ENCODE assay signal across 8 cellular contexts in the genomic region with DNA sequence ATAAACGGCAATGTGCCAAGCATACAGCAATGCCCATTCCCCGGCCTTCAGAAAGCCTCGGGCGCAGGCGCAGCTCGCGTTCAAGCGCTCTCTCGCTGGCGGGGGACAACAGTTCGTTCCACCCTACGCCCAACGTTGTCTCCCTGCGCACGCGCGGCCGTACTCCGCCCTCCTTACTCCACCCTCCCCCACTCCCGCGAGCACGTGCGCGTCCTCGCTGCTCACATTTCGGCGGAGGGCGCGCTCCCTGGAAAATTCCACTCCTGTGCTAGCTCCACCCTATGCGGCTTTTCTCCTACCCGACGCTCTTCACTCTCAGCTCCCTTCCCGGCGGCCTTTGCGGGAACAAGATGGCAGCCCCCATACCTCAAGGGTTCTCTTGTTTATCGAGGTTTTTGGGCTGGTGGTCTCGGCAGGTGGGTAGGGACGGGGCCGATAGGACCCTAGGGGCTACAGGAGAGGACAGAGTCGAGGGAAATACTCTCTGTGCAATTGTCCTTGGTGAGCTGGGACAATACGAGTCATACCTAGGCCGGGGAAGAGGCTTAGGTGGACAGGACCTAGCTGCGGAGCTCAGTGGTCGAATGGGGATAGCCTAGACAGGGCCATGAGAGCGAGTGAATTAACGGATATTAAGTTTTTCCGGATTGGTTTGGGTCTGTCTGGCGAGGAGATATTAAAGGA. TPM values are rescaled to one million over a fixed set of nuclear protein-coding genes. Genes with fewer than 3 reads are reported as not detected.
DNase-seq lines count a peak whose midpoint lies in the region; ATAC-seq and TF ChIP-seq lines count a peak whose summit lies in the region.
"Not testable (repeated sequence)": the region's sequence is repeated elsewhere in the genome, so short reads cannot be mapped to it uniquely, and the experiment has no call there.

A gene (plus strand): TSS at position 335 of the 684 bp plus-strand sequence. CDS start 16 bp downstream, at position 351.

- intact Hi-C loops in spleen (cut with DNase I; ENCODE audit: low total_unique reads): not testable (repeated sequence)

- peak within 1 kb of the TSS; percentile 33 to 69 (median 44) for H3K4me3 ChIP-seq in spleen

- not testable (repeated sequence) for H3K9me3 ChIP-seq in spleen

- H3K4me1 ChIP-seq in spleen: not testable (repeated sequence)

- not testable (repeated sequence) for TF ChIP-seq POLR2A in spleen (IDR thresholded peaks at IDR 0.05)

- DNase-seq in AG09319 (ENCODE audit: extremely low read depth, low read depth) (peak; percentile 93), NCI-H446 (lab: John Stamatoyannopoulos, UW) (peak; percentile 89 to 95), inferior parietal cortex (ENCODE audit: extremely low spot score) (peak; percentile 98), spleen (peak; percentile 98)
- peak; percentile 89 for DNase-seq in activated CD4-positive, CD25-positive, alpha-beta regulatory T cell treated with anti-CD3 and anti-CD28 coated beads, Interleukin-2, amount 50 U/mL, for 16 hours (ENCODE audit: low read depth, low spot score)
- DNase-seq in central memory CD4-positive, alpha-beta T cell: peak; percentile 97

- not testable (repeated sequence) for H3K27me3 ChIP-seq in spleen (replicated peaks in 1 of 7)

- 0 to 1% (median 1%) methylated on average over 46 to 48 of the region's 48 CpGs for WGBS in spleen, 5 donors

- peak within 1 kb of the TSS; percentile 35 to 84 (median 80) for H3K27ac ChIP-seq in spleen

- TF ChIP-seq CTCF in AG09319 (IDR thresholded peaks at IDR 0.05; ENCODE audit: low read depth, low read length); spleen (IDR thresholded peaks at IDR 0.05 in 8 of 11, conservative IDR thresholded peaks at IDR 0.05 in 3 of 11): not testable (repeated sequence)

- peaks cover 0 to 25% (median 5%) of the 10 kb centered on the region in 6 donors for H3K36me3 ChIP-seq in spleen

- ATAC-seq in GM19043 (IDR thresholded peaks at IDR 0.05; ENCODE audit: low read depth, unreplicated experiment) (peak; percentile 96), HG03354 (IDR thresholded peaks at IDR 0.05; ENCODE audit: poor library complexity, severe bottlenecking, unreplicated experiment) (peak; percentile 96)

RNA-seq across cellular contexts. Expression of the gene that starts here (rescaled TPM):
- 10 to 100 TPM; 17.4 to 25.5 (median 19.3) TPM for total RNA-seq in spleen
- polyA plus RNA-seq in spleen: 10 to 100 TPM; 17.8 to 25.6 (median 24.1) TPM

Comparison
In these comparisons a context has a peak if more than half of its experiments do, and no peak if none do; other contexts are left out.
1. Peak in every context shown above with its lines: DNase-seq, ATAC-seq, H3K4me3 ChIP-seq and H3K27ac ChIP-seq.